In the genomic region with DNA sequence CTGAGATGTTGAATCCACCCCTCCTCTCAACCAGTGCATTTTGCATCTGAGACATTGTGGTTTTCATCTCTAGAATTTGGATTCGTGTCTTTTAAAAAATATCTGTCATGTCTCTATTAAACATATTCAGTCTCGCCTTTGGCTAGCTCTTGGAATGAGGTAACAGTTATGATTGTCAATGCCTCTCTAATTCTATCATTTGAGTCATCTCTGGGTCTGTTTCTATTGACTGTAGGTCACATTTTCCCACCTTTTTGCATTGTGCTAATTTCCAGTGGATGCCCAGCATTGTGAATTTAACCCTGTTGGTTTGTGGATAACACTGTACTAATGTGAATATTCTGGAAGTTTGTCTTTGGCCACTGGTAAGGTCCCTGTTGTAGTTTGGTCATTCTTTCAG, we compare ENCODE assay signal across 39 cellular contexts. TPM values are rescaled to one million over a fixed set of nuclear protein-coding genes. Genes with fewer than 3 reads are reported as not detected.
"Had no signal": no experiment of that assay in that cellular context is flagged by ENCODE, and none has a peak within 500 bp of the region (broad histone marks: within the 10 kb centered on the region; RNA-seq: fewer than 3 reads in every experiment).

No MANE protein-coding gene starts in this region.

- DNase-seq: Karpas-422, Kasumi-1, MG63, MM.1S, MV-4-11, NCI-H1048, NCI-H1092, NCI-H1092 treated with DMSO at 0.1 percent for 48 hours, NCI-H1105, NCI-H1105 treated with DMSO at 0.1 percent for 48 hours, NCI-H1417, NCI-H1417 treated with DMSO at 0.1 percent for 48 hours, NCI-H1436, NCI-H1436 treated with DMSO at 0.1 percent for 48 hours, NCI-H146, NCI-H1694, NCI-H1694 treated with DMSO at 0.1 percent for 48 hours, NCI-H187, NCI-H187 treated with DMSO at 0.1 percent for 48 hours, NCI-H1930, NCI-H2029, NCI-H2029 treated with DMSO at 0.1 percent for 48 hours, NCI-H2081, NCI-H2081 treated with DMSO at 0.1 percent for 48 hours, NCI-H2107, NCI-H2171, NCI-H2171 treated with DMSO at 0.1 percent for 48 hours, NCI-H2227 treated with DMSO at 0.1 percent for 48 hours, NCI-H226, NCI-H345, NCI-H446, NCI-H446 treated with DMSO at 0.1 percent for 48 hours, NCI-H510A, NCI-H510A treated with DMSO at 0.1 percent for 48 hours, NCI-H524 had no signal

- H3K4me3 ChIP-seq: MG63 had no signal

RNA-seq across cellular contexts. Expression of a gene that starts 8.4 kb away (rescaled TPM):
- total RNA-seq: LHCN-M2, M059J, MCF 10A, NCI-H460 had no signal
